32 cellular contexts compared by ENCODE assay signal in the genomic region with DNA sequence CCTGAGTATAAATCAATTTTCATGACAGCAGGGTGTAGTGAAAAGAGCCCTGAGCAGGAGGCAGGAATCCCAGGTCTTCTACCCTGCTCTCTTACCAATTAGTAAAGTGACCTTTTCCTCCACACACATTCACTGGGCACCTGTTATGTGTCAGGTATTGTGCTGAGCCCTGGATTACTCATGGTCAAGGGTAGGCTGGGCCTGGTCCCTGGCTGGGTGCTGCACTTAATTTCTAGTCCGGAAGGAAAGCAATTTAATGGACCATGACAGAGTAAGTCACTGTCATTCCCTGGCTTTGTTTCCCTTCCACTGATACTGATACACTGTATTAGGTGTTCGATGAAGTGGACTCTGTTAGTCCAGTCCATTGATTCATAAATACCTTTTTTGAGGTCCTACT. TPM values are rescaled to one million over a fixed set of nuclear protein-coding genes. Genes with fewer than 3 reads are reported as not detected.
"Had no signal": no experiment of that assay in that cellular context is flagged by ENCODE, and none has a peak within 500 bp of the region (broad histone marks: within the 10 kb centered on the region; RNA-seq: fewer than 3 reads in every experiment).

No MANE protein-coding gene starts in this region.

- H3K4me3 Mint-ChIP-seq: activated CD4-positive, alpha-beta memory T cell treated with anti-CD3 and anti-CD28 coated beads, Interleukin-2, amount 10 ng/mL, durations not matched to agents 7 days and 5 days; activated CD8-positive, alpha-beta memory T cell treated with anti-CD3 and anti-CD28 coated beads, Interleukin-2, amount 10 ng/mL, durations not matched to agents 7 days and 5 days; activated naive CD4-positive, alpha-beta T cell treated with anti-CD3 and anti-CD28 coated beads, Interleukin-2, amount 10 ng/mL, durations not matched to agents 7 days and 5 days; activated naive CD8-positive, alpha-beta T cell; activated naive CD8-positive, alpha-beta T cell treated with anti-CD3 and anti-CD28 coated beads, Interleukin-2, amount 50 U/mL, for 24 hours; brain had no signal

- H3K4me1 ChIP-seq: SJCRH30 had no signal

- ATAC-seq: activated CD8-positive, alpha-beta memory T cell treated with anti-CD3 and anti-CD28 coated beads, Interleukin-2, amount 10 ng/mL, durations not matched to agents 7 days and 5 days; activated naive CD8-positive, alpha-beta T cell treated with anti-CD3 and anti-CD28 coated beads, Interleukin-2, amount 50 U/mL, for 24 hours had no signal

- DNase-seq: activated CD4-positive, alpha-beta memory T cell treated with anti-CD3 and anti-CD28 coated beads, Interleukin-2, amount 10 ng/mL, durations not matched to agents 7 days and 5 days; activated CD4-positive, alpha-beta T cell treated with anti-CD3 and anti-CD28 coated beads for 1 hour; activated CD4-positive, alpha-beta T cell treated with anti-CD3 and anti-CD28 coated beads for 48 hours; activated CD4-positive, CD25-positive, alpha-beta regulatory T cell; activated CD8-positive, alpha-beta memory T cell treated with anti-CD3 and anti-CD28 coated beads for 24 hours; activated CD8-positive, alpha-beta memory T cell treated with anti-CD3 and anti-CD28 coated beads, Interleukin-2, amount 10 ng/mL, durations not matched to agents 7 days and 5 days; activated CD8-positive, alpha-beta memory T cell treated with anti-CD3 and anti-CD28 coated beads, Interleukin-2, amount 50 U/mL, for 48 hours; activated effector memory CD4-positive, alpha-beta T cell treated with Interleukin-2 at 50 U/mL for 16 hours; activated naive CD4-positive, alpha-beta T cell treated with anti-CD3 and anti-CD28 coated beads, Interleukin-2, amount 10 ng/mL, durations not matched to agents 7 days and 5 days; activated naive CD8-positive, alpha-beta T cell treated with anti-CD3 and anti-CD28 coated beads, Interleukin-2, amount 50 U/mL, for 24 hours; activated T-cell treated with anti-CD3 and anti-CD28 coated beads, Interleukin-2, amount 50 U/mL, for 48 hours; anterior cingulate cortex; caudate nucleus; cerebellar nuclear complex; NCI-H1092 treated with DMSO at 0.1 percent for 48 hours; NCI-H146; NCI-H187; NCI-H2029 treated with DMSO at 0.1 percent for 48 hours; NCI-H2107; NCI-H2171; NCI-H510A; NCI-H526; SHP77; T1000; WERI-Rb-1 had no signal

- H3K27me3 Mint-ChIP-seq: activated CD4-positive, alpha-beta memory T cell treated with anti-CD3 and anti-CD28 coated beads, Interleukin-2, amount 10 ng/mL, durations not matched to agents 7 days and 5 days; activated CD8-positive, alpha-beta memory T cell treated with anti-CD3 and anti-CD28 coated beads, Interleukin-2, amount 10 ng/mL, durations not matched to agents 7 days and 5 days; activated naive CD4-positive, alpha-beta T cell treated with anti-CD3 and anti-CD28 coated beads, Interleukin-2, amount 10 ng/mL, durations not matched to agents 7 days and 5 days; activated naive CD8-positive, alpha-beta T cell; activated naive CD8-positive, alpha-beta T cell treated with anti-CD3 and anti-CD28 coated beads, Interleukin-2, amount 50 U/mL, for 24 hours had no signal

- H3K4me3 ChIP-seq: SJCRH30, SK-N-MC had no signal

- H3K9me3 Mint-ChIP-seq: brain had no signal

- H3K4me1 Mint-ChIP-seq: activated CD4-positive, alpha-beta memory T cell treated with anti-CD3 and anti-CD28 coated beads, Interleukin-2, amount 10 ng/mL, durations not matched to agents 7 days and 5 days; activated CD8-positive, alpha-beta memory T cell treated with anti-CD3 and anti-CD28 coated beads, Interleukin-2, amount 10 ng/mL, durations not matched to agents 7 days and 5 days; activated naive CD4-positive, alpha-beta T cell treated with anti-CD3 and anti-CD28 coated beads, Interleukin-2, amount 10 ng/mL, durations not matched to agents 7 days and 5 days; activated naive CD8-positive, alpha-beta T cell treated with anti-CD3 and anti-CD28 coated beads, Interleukin-2, amount 50 U/mL, for 24 hours; brain had no signal

- H3K27ac ChIP-seq: SJCRH30, SK-N-MC, WERI-Rb-1 had no signal

- H3K36me3 ChIP-seq: SJCRH30, WERI-Rb-1 had no signal

- H3K36me3 Mint-ChIP-seq: activated CD8-positive, alpha-beta memory T cell treated with anti-CD3 and anti-CD28 coated beads, Interleukin-2, amount 10 ng/mL, durations not matched to agents 7 days and 5 days; activated naive CD4-positive, alpha-beta T cell treated with anti-CD3 and anti-CD28 coated beads, Interleukin-2, amount 10 ng/mL, durations not matched to agents 7 days and 5 days; activated naive CD8-positive, alpha-beta T cell; brain had no signal

- H3K9me3 ChIP-seq: SJCRH30 had no signal

- H3K27ac Mint-ChIP-seq: activated CD4-positive, alpha-beta memory T cell treated with anti-CD3 and anti-CD28 coated beads, Interleukin-2, amount 10 ng/mL, durations not matched to agents 7 days and 5 days; activated CD8-positive, alpha-beta memory T cell treated with anti-CD3 and anti-CD28 coated beads, Interleukin-2, amount 10 ng/mL, durations not matched to agents 7 days and 5 days; activated naive CD4-positive, alpha-beta T cell treated with anti-CD3 and anti-CD28 coated beads, Interleukin-2, amount 10 ng/mL, durations not matched to agents 7 days and 5 days; activated naive CD8-positive, alpha-beta T cell; activated naive CD8-positive, alpha-beta T cell treated with anti-CD3 and anti-CD28 coated beads, Interleukin-2, amount 50 U/mL, for 24 hours; brain had no signal

RNA-seq across cellular contexts. Expression of gene BRINP1, which starts 29.1 kb away (rescaled TPM):
- total RNA-seq: activated CD4-positive, alpha-beta memory T cell treated with anti-CD3 and anti-CD28 coated beads, Interleukin-2, amount 10 ng/mL, durations not matched to agents 7 days and 5 days; activated CD8-positive, alpha-beta memory T cell treated with anti-CD3 and anti-CD28 coated beads, Interleukin-2, amount 10 ng/mL, durations not matched to agents 7 days and 5 days; OCI-LY7; T-helper 1 cell treated with Interleukin-12 subunit alpha and Interleukin-12 subunit beta and Interleukin-4 antibody, amounts not matched to agents 30 ng/mL and 1 ng/mL, for 36 hours; T-helper 2 cell treated with Interferon-gamma antibody and Interleukin-4, amounts not matched to agents 100 ng/mL and 5 ng/mL, for 36 hours had no signal
